Comparison of ENCODE assay signal across 17 cellular contexts in genomic region chrX:24575496-24575895, GRCh38.
A peak's percentile ranks its signal among the peaks of the same experiment; 100 is the strongest.
DNase-seq lines count a peak whose midpoint lies in the region; TF ChIP-seq lines count a peak whose summit lies in the region.
"Had no signal": no experiment of that assay in that cellular context is flagged by ENCODE, and none has a peak within 500 bp of the region (broad histone marks: within the 10 kb centered on the region; RNA-seq: fewer than 3 reads in every experiment).

No MANE protein-coding gene starts in this region.

- no peak overlapping the region for H3K56ac ChIP-seq in H9 (ENCODE audit: insufficient read length, low read depth, low read length)

- H4K5ac ChIP-seq in H9 (ENCODE audit: insufficient read length, low read depth, low read length) = no peak overlapping the region

- no peak overlapping the region for H4K8ac ChIP-seq in H9 (replicated peaks; ENCODE audit: insufficient read length, low read depth, low read length)

- H3K36me3 Mint-ChIP-seq in H9 (ENCODE audit: insufficient read depth in 1 of 3, low read depth in 3 of 3) = peaks cover 20 to 30% (median 27%) of the 10 kb centered on the region in 3 experiments; a peak in 6 of 7 replicates
- H3K36me3 Mint-ChIP-seq: CD14-positive monocyte; CD4-positive, alpha-beta memory T cell had no signal

- no peak overlapping the region for H2BK5ac ChIP-seq in H9 (ENCODE audit: insufficient read length, low read length)

- no peak overlapping the region for H3K9ac ChIP-seq in H9 (ENCODE audit: extremely low read depth, insufficient read length, low read length)
- H3K9ac ChIP-seq: BLaER1 had no signal

- no peak overlapping the region for H2AK5ac ChIP-seq in H9 (ENCODE audit: insufficient read length, low read length)

- no peaks in the 10 kb centered on the region for H3K27me3 ChIP-seq in H9 (ENCODE audit: insufficient read depth, low read length)
- H3K27me3 ChIP-seq: BLaER1 had no signal

- no peak overlapping the region for H2BK20ac ChIP-seq in H9 (ENCODE audit: low read depth, low read length, poor library complexity, severe bottlenecking)

- H3K4me1 Mint-ChIP-seq in H9 = no peaks in the 10 kb centered on the region
- H3K4me1 Mint-ChIP-seq: CD14-positive monocyte; CD4-positive, alpha-beta memory T cell; GM23338 had no signal

- H3K4me1 ChIP-seq in H9 (ENCODE audit: insufficient read depth, low read length) = no peaks in the 10 kb centered on the region
- H3K4me1 ChIP-seq: A549, BLaER1 had no signal

- H3K27ac Mint-ChIP-seq in H9 = no peak overlapping the region
- H3K27ac Mint-ChIP-seq: CD14-positive monocyte; CD4-positive, alpha-beta memory T cell; GM23338 had no signal

- no peak for TF ChIP-seq CTCF in H9 (conservative IDR thresholded peaks at IDR 0.05)

- H3K79me1 ChIP-seq in H9 (ENCODE audit: insufficient read depth, low read depth, low read length, poor library complexity, severe bottlenecking) = no peaks in the 10 kb centered on the region

- H3K9me3 Mint-ChIP-seq in H9 = no peaks in the 10 kb centered on the region
- H3K9me3 Mint-ChIP-seq: CD4-positive, alpha-beta memory T cell; GM23338 had no signal

- H2BK15ac ChIP-seq in H9 (ENCODE audit: low read depth, low read length) = no peak overlapping the region

- no peaks in the 10 kb centered on the region for H3K9me3 ChIP-seq in H9 (ENCODE audit: control insufficient read depth, low read depth, low read length)
- H3K9me3 ChIP-seq: A549, BLaER1 had no signal

- no peaks in the 10 kb centered on the region for H4K20me1 ChIP-seq in H9 (ENCODE audit: control insufficient read depth, insufficient read depth, insufficient read length)
- H4K20me1 ChIP-seq: BLaER1 had no signal

- no peak overlapping the region for H2BK12ac ChIP-seq in H9 (ENCODE audit: insufficient read length, low read depth, low read length)

- no peak overlapping the region for H3K4ac ChIP-seq in H9 (ENCODE audit: low read depth, low read length)

- no peak overlapping the region for H2BK120ac ChIP-seq in H9 (ENCODE audit: low read depth, low read length, poor library complexity, severe bottlenecking)

- no peaks in the 10 kb centered on the region for H3K79me2 ChIP-seq in H9 (ENCODE audit: insufficient read depth, low read length)

- H2AFZ ChIP-seq in H9 (ENCODE audit: low read length) = no peak overlapping the region
- H2AFZ ChIP-seq: GM23338 had no signal

- H3T11ph ChIP-seq in H9 (ENCODE audit: low read length) = no peak overlapping the region

- no CpG with 5 or more reads among the region's 1 CpG for WGBS in H9 (ENCODE audit: extremely low coverage, insufficient read length, low lambda C conversion rate)

- DNase-seq in Ammon's horn (ENCODE audit: low spot score) (peak; percentile 18), globus pallidus (ENCODE audit: low spot score) (peak; percentile 64), pons (ENCODE audit: low spot score) (peak; percentile 78), H9 (no peak), NCI-H2029 (lab: John Stamatoyannopoulos, UW) (no peak), NCI-H2107 treated with DMSO at 0.1 percent for 48 hours (lab: John Stamatoyannopoulos, UW; ENCODE audit: unreplicated experiment) (no peak), NCI-H526 treated with DMSO at 0.1 percent for 48 hours (lab: John Stamatoyannopoulos, UW) (no peak)
- DNase-seq: AML-193; CD4-positive, alpha-beta memory T cell; DMS79 treated with DMSO at 0.1 percent for 48 hours; GF-D8 had no signal

- no peak overlapping the region for H3K4me3 Mint-ChIP-seq in H9
- H3K4me3 Mint-ChIP-seq: CD14-positive monocyte; CD4-positive, alpha-beta memory T cell; GM23338 had no signal

- no peak overlapping the region for H3K18ac ChIP-seq in H9 (ENCODE audit: insufficient read length, low read depth, low read length)

- H3K27me3 Mint-ChIP-seq in H9 (ENCODE audit: low read depth) = no peaks in the 10 kb centered on the region

- H4K91ac ChIP-seq in H9 (ENCODE audit: insufficient read length, low read depth, low read length) = no peak overlapping the region

- H3K23ac ChIP-seq in H9 (ENCODE audit: insufficient read length, low read depth, low read length) = no peak overlapping the region

- no peaks in the 10 kb centered on the region for H3K23me2 ChIP-seq in H9 (ENCODE audit: insufficient read length, low read depth, low read length, poor library complexity, severe bottlenecking)

- H3K14ac ChIP-seq in H9 (ENCODE audit: insufficient read depth, low read length) = no peak overlapping the region

- no peak overlapping the region for H3K4me2 ChIP-seq in H9 (ENCODE audit: insufficient read depth, insufficient read length, low read length)
- H3K4me2 ChIP-seq: A549, BLaER1, GM23338 had no signal

- H3K27ac ChIP-seq in angular gyrus (ENCODE audit: low read depth, low read length) = peak overlapping the region; percentile 48
- no peak overlapping the region for H3K27ac ChIP-seq in H9 (ENCODE audit: insufficient read length, low read depth, low read length)
- H3K27ac ChIP-seq: 22Rv1, A549, BLaER1 had no signal

Comparison
In these comparisons a context has a peak if more than half of its experiments do, and no peak if none do; other contexts are left out.
1. DNase-seq: peak in Ammon's horn (single experiment), globus pallidus (single experiment) and pons (single experiment); none in H9 (single experiment), NCI-H2029 (single experiment), NCI-H2107 treated with DMSO at 0.1 percent for 48 hours (single experiment) and NCI-H526 treated with DMSO at 0.1 percent for 48 hours (single experiment).